8 cellular contexts compared by ENCODE assay signal in genomic region chr17:29154516-29155234, GRCh38. TPM values are rescaled to one million over a fixed set of nuclear protein-coding genes. Genes with fewer than 3 reads are reported as not detected.
DNase-seq lines count a peak whose midpoint lies in the region; ATAC-seq and TF ChIP-seq lines count a peak whose summit lies in the region.

No MANE protein-coding gene starts in this region.

- CTCF ChIA-PET in SK-N-SH (lab: Yijun Ruan, JAX): interaction anchor here (1.1 to 22.3 kb wide), 7 partner anchors 10 to 136 kb away, joined by 4 to 535 read pairs (median 19); partner anchors contain the start of gene MYO18A

- H3K9me3 ChIP-seq in SK-N-SH (no peaks in the 10 kb centered on the region), right lobe of liver (no peaks in the 10 kb centered on the region)

- H3K9ac ChIP-seq in SK-N-SH: no peak overlapping the region

- no peak for TF ChIP-seq POLR2A in right lobe of liver (IDR thresholded peaks at IDR 0.05)

- H3K36me3 ChIP-seq in SK-N-SH (replicated peaks in 1 of 2; ENCODE audit: control insufficient read depth in 1 of 2, insufficient read depth in 2 of 2, low read length in 1 of 2) (no peaks in the 10 kb centered on the region), right lobe of liver (no peaks in the 10 kb centered on the region)

- H3K27ac ChIP-seq in SK-N-SH (ENCODE audit: low read depth in 2 of 2, low read length in 1 of 2) (peak overlapping the region; percentile 53 to 66), angular gyrus (ENCODE audit: low read depth, low read length) (peak overlapping the region; percentile 92), right lobe of liver (peak overlapping the region; percentile 88 to 95 (median 94)), substantia nigra (ENCODE audit: low read depth, low read length, poor library complexity, severe bottlenecking) (peak overlapping the region; percentile 96)

- H3K27me3 ChIP-seq in SK-N-SH (ENCODE audit: insufficient read depth) (no peaks in the 10 kb centered on the region), right lobe of liver (no peaks in the 10 kb centered on the region)

- no peak for DNase-seq in SK-N-SH
- DNase-seq in right lobe of liver: peak in 1 of 3 donors; percentile 56
- DNase-seq in substantia nigra (lab: John Stamatoyannopoulos, UW): peak in 34 of 49 donors; percentile 22 to 76 (median 52)
- no peak for DNase-seq in DMS79 (lab: John Stamatoyannopoulos, UW)
- DNase-seq in GF-D8 (lab: John Stamatoyannopoulos, UW): no peak

- H3K9me2 ChIP-seq in SK-N-SH: no peaks in the 10 kb centered on the region

- H3K4me2 ChIP-seq in SK-N-SH: peak overlapping the region; percentile 68

- no peak overlapping the region for H2AFZ ChIP-seq in SK-N-SH (ENCODE audit: low read depth)

- no peak for TF ChIP-seq CTCF in SK-N-SH (IDR thresholded peaks at IDR 0.05)
- no peak for TF ChIP-seq CTCF in right lobe of liver (IDR thresholded peaks at IDR 0.05)

- no peak for TF ChIP-seq EP300 in SK-N-SH (IDR thresholded peaks at IDR 0.05; ENCODE audit: borderline replicate concordance in 1 of 2, low read depth in 1 of 2, low read length in 1 of 2)

- peaks cover 17% of the 10 kb centered on the region; the same call in 1 of the 2 replicates for H3K79me2 ChIP-seq in SK-N-SH (ENCODE audit: insufficient read depth)

- no peaks in the 10 kb centered on the region; the same call in 1 of the 2 replicates for H4K20me1 ChIP-seq in SK-N-SH (ENCODE audit: insufficient read depth)

- intact Hi-C loops in right lobe of liver (cut with DNase I): loop anchor here in 1 of 2 donors (5.0 kb wide), 1 partner anchor 63 kb away; no protein-coding TSS in a partner anchor

- WGBS in SK-N-SH (ENCODE audit: low lambda C conversion rate): 61% methylated on average over 9 of the region's 11 CpGs
- WGBS in right lobe of liver (ENCODE audit: insufficient coverage, low coverage, low lambda C conversion rate, missing lambda C conversion rate): 0% methylated on average over 1 of the region's 11 CpGs

- ATAC-seq in SK-N-SH treated with all-trans-retinoic acid at 6 μM for 48 hours (no peak; the same call in 2 of the 3 replicates), right lobe of liver (peak; percentile 20 to 38 (median 26)), HG03469 (IDR thresholded peaks at IDR 0.05; ENCODE audit: unreplicated experiment) (no peak)

- H3K4me1 ChIP-seq in SK-N-SH (ENCODE audit: control insufficient read depth in 1 of 2, insufficient read depth in 2 of 2, low read depth in 1 of 2, low read length in 1 of 2) (peaks cover 52 to 64% of the 10 kb centered on the region in 2 experiments; a peak in 3 of 4 replicates), right lobe of liver (peaks cover 4 to 90% (median 48%) of the 10 kb centered on the region in 4 donors)

- POLR2A ChIA-PET in SK-N-SH (lab: Yijun Ruan, JAX): no interaction called here

- H3F3A ChIP-seq in SK-N-SH (replicated peaks; ENCODE audit: insufficient read depth): peaks cover 7% of the 10 kb centered on the region

- no peak overlapping the region for H3K4me3 ChIP-seq in SK-N-SH (ENCODE audit: low read depth in 2 of 2, low read length in 1 of 2)
- peak overlapping the region in 2 of 3 donors; percentile 33 to 34 for H3K4me3 ChIP-seq in right lobe of liver

- no peak for TF ChIP-seq RAD21 in SK-N-SH (IDR thresholded peaks at IDR 0.05; ENCODE audit: low read length)

TF ChIP-seq in SK-N-SH, 30 proteins besides CTCF, POLR2A, EP300 and RAD21:
- no peak for TF ChIP-seq TAF1 (IDR thresholded peaks at IDR 0.05; ENCODE audit: borderline replicate concordance, low read depth, low read length)
- TF ChIP-seq SIN3A (IDR thresholded peaks at IDR 0.05; ENCODE audit: borderline replicate concordance, low read depth, low read length): no peak
- no peak for TF ChIP-seq RCOR1 (IDR thresholded peaks at IDR 0.05; ENCODE audit: low read length)
- no peak for TF ChIP-seq MAX (IDR thresholded peaks at IDR 0.05; ENCODE audit: low read depth)

TF ChIP-seq in SK-N-SH treated with all-trans-retinoic acid at 6 μM for 48 hours, 23 proteins besides CTCF, POLR2A, EP300 and RAD21:
- TF ChIP-seq PATZ1 (CRISPR knock-in tag; IDR thresholded peaks at IDR 0.05; ENCODE audit: borderline replicate concordance) (no peak), GLIS3 (CRISPR knock-in tag; IDR thresholded peaks at IDR 0.05) (no peak), ZFP3 (CRISPR knock-in tag; IDR thresholded peaks at IDR 0.05) (no peak), ESRRG (CRISPR knock-in tag; IDR thresholded peaks at IDR 0.05) (no peak), ZFP30 (CRISPR knock-in tag; IDR thresholded peaks at IDR 0.05) (no peak), CSDC2 (CRISPR knock-in tag; IDR thresholded peaks at IDR 0.05) (no peak), ISL1 (CRISPR knock-in tag; IDR thresholded peaks at IDR 0.05) (no peak), ZNF8 (CRISPR knock-in tag; IDR thresholded peaks at IDR 0.05) (no peak), CSRNP3 (CRISPR knock-in tag; IDR thresholded peaks at IDR 0.05) (no peak), TOX (CRISPR knock-in tag; IDR thresholded peaks at IDR 0.05; ENCODE audit: borderline replicate concordance) (no peak), ZNF565 (CRISPR knock-in tag; conservative IDR thresholded peaks at IDR 0.05; ENCODE audit: low read depth) (no peak)
TF ChIP-seq in SK-N-SH treated with all-trans-retinoic acid at 6 μM for 48 hours: peak in this region for 0.

RNA-seq across cellular contexts. Expression of gene MYO18A, which starts 25.5 kb away (rescaled TPM):
- polyA plus RNA-seq in SK-N-SH (2012; rRNA removed): 6.0 and 6.6 TPM in 2 replicates
- 5.2 and 5.3 TPM in 2 replicates for polyA plus RNA-seq in SK-N-SH (2012; cell fraction: cytosol; rRNA removed)
- polyA plus RNA-seq in SK-N-SH (2012; cell fraction: nucleus; rRNA removed): 31.2 and 36.7 TPM in 2 replicates
- total RNA-seq in right lobe of liver: 10 to 100 TPM; 50.1 to 98.2 (median 81.8) TPM

Comparison
In these comparisons a context has a peak if more than half of its experiments do, and no peak if none do; other contexts are left out.
1. DNase-seq: peak in substantia nigra (34 of 49); none in SK-N-SH (single experiment), DMS79 (single experiment) and GF-D8 (single experiment).
2. H3K4me3 ChIP-seq: peak in right lobe of liver (2 of 3); none in SK-N-SH (0 of 2).
3. ATAC-seq: peak in right lobe of liver (4 of 4); none in SK-N-SH treated with all-trans-retinoic acid at 6 μM for 48 hours (single experiment) and HG03469 (single experiment).
4. Peak in every context shown above with its lines, with median percentiles within 50 percentile points of each other: H3K27ac ChIP-seq.